23 cellular contexts compared by ENCODE assay signal in genomic region chr13:45542391-45542790, GRCh38.
"Had no signal": no experiment of that assay in that cellular context is flagged by ENCODE, and none has a peak within 500 bp of the region (broad histone marks: within the 10 kb centered on the region; RNA-seq: fewer than 3 reads in every experiment).

No MANE protein-coding gene starts in this region.

- H3K4me1 ChIP-seq: left ventricle myocardium inferior, right atrium auricular region, right lobe of liver, stomach, testis, thyroid gland, transverse colon, upper lobe of left lung, vagina had no signal

- ATAC-seq: mucosa of descending colon; naive thymus-derived CD4-positive, alpha-beta T cell; natural killer cell treated with Interleukin-12 subunit alpha and Interleukin-12 subunit beta and Interleukin-15 and Interleukin-18, amount 100 ng/mL, for 72 hours; right lobe of liver; stimulated activated naive B cell treated with anti-CD40 and anti-IgM and Interleukin-4, amounts not matched to agents 10 μg/mL and 1 μg/mL and 100 μg/mL, for 72 hours; stimulated activated naive CD8-positive, alpha-beta T cell treated with anti-CD3 and anti-CD28 coated beads, Interleukin-15, Interleukin-2, amounts not matched to agents 100 U/mL and 50 U/mL, for 24 hours had no signal

- H3K27ac ChIP-seq: left ventricle myocardium inferior, ovary, right atrium auricular region, right lobe of liver, stomach, testis, thyroid gland, transverse colon, upper lobe of left lung, vagina had no signal

- H3K36me3 ChIP-seq: ovary, right atrium auricular region, right lobe of liver, thyroid gland, transverse colon, vagina had no signal

- H3K4me3 ChIP-seq: left ventricle myocardium inferior, mucosa of descending colon, ovary, right atrium auricular region, right lobe of liver, stomach, testis, thyroid gland, transverse colon, upper lobe of left lung, vagina had no signal

- H3K27ac Mint-ChIP-seq: memory B cell; natural killer cell treated with Interleukin-12 subunit alpha and Interleukin-12 subunit beta and Interleukin-15 and Interleukin-18, amount 100 ng/mL, for 72 hours; progenitor cell of endocrine pancreas; stimulated activated naive B cell treated with anti-CD40 and anti-IgM and Interleukin-4, amounts not matched to agents 10 μg/mL and 1 μg/mL and 100 μg/mL, for 72 hours had no signal

- H3K4me3 Mint-ChIP-seq: memory B cell; naive thymus-derived CD4-positive, alpha-beta T cell; natural killer cell treated with Interleukin-12 subunit alpha and Interleukin-12 subunit beta and Interleukin-15 and Interleukin-18, amount 100 ng/mL, for 72 hours; stimulated activated naive B cell treated with anti-CD40 and anti-IgM and Interleukin-4, amounts not matched to agents 10 μg/mL and 1 μg/mL and 100 μg/mL, for 72 hours had no signal

- H3K9me3 ChIP-seq: left ventricle myocardium inferior, mucosa of descending colon, ovary, right atrium auricular region, right lobe of liver, stomach, testis, thyroid gland, transverse colon, upper lobe of left lung, vagina had no signal

- H3K9me3 Mint-ChIP-seq: memory B cell; naive thymus-derived CD4-positive, alpha-beta T cell; natural killer cell treated with Interleukin-12 subunit alpha and Interleukin-12 subunit beta and Interleukin-15 and Interleukin-18, amount 100 ng/mL, for 72 hours had no signal

- H3K36me3 Mint-ChIP-seq: memory B cell; naive thymus-derived CD4-positive, alpha-beta T cell; natural killer cell treated with Interleukin-12 subunit alpha and Interleukin-12 subunit beta and Interleukin-15 and Interleukin-18, amount 100 ng/mL, for 72 hours had no signal

- H3K27me3 ChIP-seq: ovary, right atrium auricular region, right lobe of liver, stomach, testis, thyroid gland, upper lobe of left lung, vagina had no signal

- H3K27me3 Mint-ChIP-seq: memory B cell; naive thymus-derived CD4-positive, alpha-beta T cell; natural killer cell treated with Interleukin-12 subunit alpha and Interleukin-12 subunit beta and Interleukin-15 and Interleukin-18, amount 100 ng/mL, for 72 hours; progenitor cell of endocrine pancreas had no signal

- DNase-seq: islet precursor cell; left ventricle myocardium inferior; midbrain; mucosa of descending colon; naive thymus-derived CD4-positive, alpha-beta T cell; ovary; right lobe of liver; stimulated activated CD4-positive, alpha-beta T cell treated with anti-CD3 and anti-CD28 coated beads, Interleukin-12 subunit alpha, Interleukin-12 subunit beta, amount 100 ng/mL, for 4 hours; stimulated activated CD4-positive, alpha-beta T cell treated with anti-CD3 and anti-CD28 coated beads, Interleukin-15, amount 100 ng/mL, for 24 hours; stimulated activated CD4-positive, alpha-beta T cell treated with anti-CD3 and anti-CD28 coated beads, Interleukin-2, amount 100 ng/mL, for 24 hours; stimulated activated CD4-positive, alpha-beta T cell treated with anti-CD3 and anti-CD28 coated beads, Interleukin-4, amount 100 ng/mL, for 1 hour; stimulated activated naive B cell treated with anti-CD40 and anti-IgM and Interleukin-4, amounts not matched to agents 10 μg/mL and 1 μg/mL and 100 μg/mL, for 72 hours; stimulated activated naive CD8-positive, alpha-beta T cell treated with anti-CD3 and anti-CD28 coated beads, Interleukin-15, Interleukin-2, amounts not matched to agents 100 U/mL and 50 U/mL, for 24 hours; stomach; testis; thyroid gland; transverse colon had no signal
